8 cellular contexts compared by ENCODE assay signal in the genomic region with DNA sequence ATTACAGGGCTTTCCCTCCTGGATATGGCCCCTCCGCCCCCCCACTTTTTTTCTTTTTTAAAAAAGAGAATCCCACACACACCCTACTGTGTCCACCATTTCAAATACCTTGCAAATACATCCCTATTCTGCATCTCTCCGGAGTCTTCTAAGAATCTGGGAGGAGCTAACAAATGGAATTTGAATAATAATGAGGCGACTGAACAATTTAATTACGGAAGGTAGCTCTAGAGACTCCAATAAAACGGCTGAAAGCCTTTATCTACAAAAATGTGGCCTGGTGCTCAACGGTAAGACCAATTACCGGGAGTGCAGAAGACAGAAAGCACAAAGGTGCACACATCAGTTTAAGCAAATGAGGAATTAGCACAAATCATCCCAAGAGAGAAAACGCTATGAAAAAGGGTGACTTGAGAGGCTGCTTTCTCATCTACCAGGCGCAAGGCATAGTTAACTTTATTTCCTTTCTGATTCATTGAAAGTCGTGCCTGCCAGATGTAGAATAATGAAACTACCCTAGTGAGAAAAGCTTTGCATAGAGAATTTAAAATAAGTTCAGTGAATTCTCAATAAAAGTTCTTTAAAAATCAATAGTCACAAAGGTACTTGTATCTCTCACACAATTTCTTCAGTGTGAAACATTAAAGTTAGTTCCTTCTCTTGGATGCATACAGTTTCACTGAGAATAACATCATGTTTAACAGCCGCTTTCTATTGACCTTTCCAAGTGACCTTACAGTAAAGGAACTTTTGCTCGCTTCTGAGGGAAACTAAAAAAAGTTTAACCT. TPM values are rescaled to one million over a fixed set of nuclear protein-coding genes. Genes with fewer than 3 reads are reported as not detected.
A peak's percentile ranks its signal among the peaks of the same experiment; 100 is the strongest.
DNase-seq lines count a peak whose midpoint lies in the region; ATAC-seq and TF ChIP-seq lines count a peak whose summit lies in the region.

No MANE protein-coding gene starts in this region.

- peaks cover 9% of the 10 kb centered on the region for H3K27me3 Mint-ChIP-seq in Caco-2 (ENCODE audit: insufficient read depth, unreplicated experiment)
- H3K27me3 Mint-ChIP-seq in brain, result peaks cover 12% of the 10 kb centered on the region
- peaks cover 17 to 31% of the 10 kb centered on the region in 2 donors for H3K27me3 Mint-ChIP-seq in natural killer cell treated with Interleukin-12 subunit alpha and Interleukin-12 subunit beta and Interleukin-15 and Interleukin-18, amount 100 ng/mL, for 72 hours

- intact Hi-C loops in Caco-2 (cut with micrococcal nuclease; ENCODE audit: unreplicated experiment), result loop anchor here (5.0 kb wide), 1 partner anchor 33 kb away; no protein-coding TSS in a partner anchor

- H3K4me1 ChIP-seq in Caco-2, result no peaks in the 10 kb centered on the region

- ATAC-seq in natural killer cell treated with Interleukin-12 subunit alpha and Interleukin-12 subunit beta and Interleukin-15 and Interleukin-18, amount 100 ng/mL, for 72 hours, result no peak

- POLR2A ChIA-PET in Caco-2 (lab: Charles Lee), result no interaction called here

- no peak for TF ChIP-seq CTCF in Caco-2 (IDR thresholded peaks at IDR 0.05; ENCODE audit: insufficient read depth in 1 of 2, low read depth in 1 of 2, low read length in 1 of 2, severe bottlenecking in 1 of 2, unreplicated experiment in 1 of 2)
- no peak for TF ChIP-seq CTCF in brain (conservative IDR thresholded peaks at IDR 0.05)

- H3K9me3 Mint-ChIP-seq in Caco-2 (ENCODE audit: unreplicated experiment), result no peaks in the 10 kb centered on the region
- peaks cover 0 to 1% (median 0%) of the 10 kb centered on the region in 5 experiments for H3K9me3 Mint-ChIP-seq in brain
- no peaks in the 10 kb centered on the region for H3K9me3 Mint-ChIP-seq in natural killer cell treated with Interleukin-12 subunit alpha and Interleukin-12 subunit beta and Interleukin-15 and Interleukin-18, amount 100 ng/mL, for 72 hours

- CTCF ChIA-PET in Caco-2 (lab: Charles Lee), result no interaction called here

- DNase-seq in Caco-2 (no peak), AG20443 (ENCODE audit: low spot score) (no peak), SK-N-DZ (ENCODE audit: low spot score) (no peak), LoVo (ENCODE audit: low spot score) (no peak), NCI-H2081 treated with DMSO at 0.1 percent for 48 hours (lab: John Stamatoyannopoulos, UW) (no peak)
- no peak for DNase-seq in Jurkat, Clone E6-1 (ENCODE audit: low read depth, low spot score)
- DNase-seq in natural killer cell treated with Interleukin-12 subunit alpha and Interleukin-12 subunit beta and Interleukin-15 and Interleukin-18, amount 100 ng/mL, for 72 hours (ENCODE audit: low spot score), result no peak

- BruUV-seq in Caco-2 (replicated peaks; lab: Mats Ljungman, UMichigan), result TSS peak; percentile 23

- H3K36me3 Mint-ChIP-seq in Caco-2 (ENCODE audit: insufficient read depth, unreplicated experiment), result no peaks in the 10 kb centered on the region
- no peaks in the 10 kb centered on the region for H3K36me3 Mint-ChIP-seq in brain
- H3K36me3 Mint-ChIP-seq in natural killer cell treated with Interleukin-12 subunit alpha and Interleukin-12 subunit beta and Interleukin-15 and Interleukin-18, amount 100 ng/mL, for 72 hours, result no peaks in the 10 kb centered on the region

- H3K27ac Mint-ChIP-seq in Caco-2 (ENCODE audit: unreplicated experiment) (no peak overlapping the region), brain (peak overlapping the region; percentile 87 to 94 (median 91))
- H3K27ac Mint-ChIP-seq in natural killer cell treated with Interleukin-12 subunit alpha and Interleukin-12 subunit beta and Interleukin-15 and Interleukin-18, amount 100 ng/mL, for 72 hours, result no peak overlapping the region

- H3K4me1 Mint-ChIP-seq in Caco-2 (ENCODE audit: low read depth, unreplicated experiment), result no peaks in the 10 kb centered on the region
- H3K4me1 Mint-ChIP-seq in brain, result peaks cover 84% of the 10 kb centered on the region
- H3K4me1 Mint-ChIP-seq in natural killer cell treated with Interleukin-12 subunit alpha and Interleukin-12 subunit beta and Interleukin-15 and Interleukin-18, amount 100 ng/mL, for 72 hours (ENCODE audit: low read depth in 2 of 2), result peaks cover 7 to 11% of the 10 kb centered on the region in 2 donors

- H3K4me3 ChIP-seq in Caco-2 (ENCODE audit: low read depth, low read length), result no peak overlapping the region
- peak overlapping the region; percentile 74 for H3K4me3 ChIP-seq in Jurkat, Clone E6-1 (ENCODE audit: low read length)

- H3K9me3 ChIP-seq in Caco-2, result no peaks in the 10 kb centered on the region

- H3K36me3 ChIP-seq in Caco-2 (ENCODE audit: control insufficient read depth, insufficient read depth, low read length), result no peaks in the 10 kb centered on the region

- H3K27me3 ChIP-seq in Caco-2 (replicated peaks; ENCODE audit: control insufficient read depth, insufficient read depth, low read length), result no peaks in the 10 kb centered on the region

- H3K4me3 Mint-ChIP-seq in Caco-2 (ENCODE audit: unreplicated experiment) (peak overlapping the region; percentile 86), brain (peak overlapping the region; percentile 93 to 98 (median 94))
- peak overlapping the region; percentile 76 for H3K4me3 Mint-ChIP-seq in natural killer cell treated with Interleukin-12 subunit alpha and Interleukin-12 subunit beta and Interleukin-15 and Interleukin-18, amount 100 ng/mL, for 72 hours

RNA-seq across cellular contexts. Expression of gene RRAGD, which starts 1.6 kb away (rescaled TPM):
- 5.9 and 8.0 TPM in 2 replicates for total RNA-seq in Caco-2 (2022)
- polyA plus RNA-seq in Jurkat, Clone E6-1 (2012; ENCODE audit: insufficient read depth, insufficient read length), result 21.2 TPM
- 38.8 TPM for polyA plus RNA-seq in brain (ENCODE audit: insufficient read depth, low read depth, low replicate concordance)
- total RNA-seq in natural killer cell treated with Interleukin-12 subunit alpha and Interleukin-12 subunit beta and Interleukin-15 and Interleukin-18, amount 100 ng/mL, for 72 hours, result 1 to 10 TPM in 1 of 2 donors, under 1 TPM in 1; 0.98 to 1.3 TPM
- polyA plus RNA-seq in SK-N-DZ (2014; cell fraction: cytosol; rRNA removed), result 10.1 and 10.3 TPM in 2 replicates
- polyA plus RNA-seq in SK-N-DZ (2014; cell fraction: nucleus; rRNA removed), result 6.4 and 10.4 TPM in 2 replicates

RNA-seq across cellular contexts. Expression of gene ANKRD6, which starts 22.5 kb away (rescaled TPM):
- 20.5 and 25.6 TPM in 2 replicates for total RNA-seq in Caco-2 (2022)
- 2.2 TPM for polyA plus RNA-seq in Jurkat, Clone E6-1 (2012; ENCODE audit: insufficient read depth, insufficient read length)
- polyA plus RNA-seq in brain (ENCODE audit: insufficient read depth, low read depth, low replicate concordance), result 33.9 TPM
- 1 to 10 TPM; 1.6 to 3.2 TPM for total RNA-seq in natural killer cell treated with Interleukin-12 subunit alpha and Interleukin-12 subunit beta and Interleukin-15 and Interleukin-18, amount 100 ng/mL, for 72 hours
- 2.1 and 2.3 TPM in 2 replicates for polyA plus RNA-seq in SK-N-DZ (2014; cell fraction: cytosol; rRNA removed)
- polyA plus RNA-seq in SK-N-DZ (2014; cell fraction: nucleus; rRNA removed), result 3.3 and 5.8 TPM in 2 replicates

RNA-seq across cellular contexts. Expression of gene UBE2J1, which starts 57.9 kb away (rescaled TPM):
- total RNA-seq in Caco-2 (2022), result 23.1 and 23.5 TPM in 2 replicates
- 31.6 TPM for polyA plus RNA-seq in Jurkat, Clone E6-1 (2012; ENCODE audit: insufficient read depth, insufficient read length)
- 29.1 TPM for polyA plus RNA-seq in brain (ENCODE audit: insufficient read depth, low read depth, low replicate concordance)
- total RNA-seq in natural killer cell treated with Interleukin-12 subunit alpha and Interleukin-12 subunit beta and Interleukin-15 and Interleukin-18, amount 100 ng/mL, for 72 hours, result 10 to 100 TPM; 31.1 to 35.0 TPM
- 22.8 and 23.8 TPM in 2 replicates for polyA plus RNA-seq in SK-N-DZ (2014; cell fraction: cytosol; rRNA removed)
- polyA plus RNA-seq in SK-N-DZ (2014; cell fraction: nucleus; rRNA removed), result 10.8 and 11.4 TPM in 2 replicates

Comparison
In these comparisons a context has a peak if more than half of its experiments do, and no peak if none do; other contexts are left out.
1. H3K27ac Mint-ChIP-seq: peak in brain (5 of 5); none in Caco-2 (single experiment) and natural killer cell treated with Interleukin-12 subunit alpha and Interleukin-12 subunit beta and Interleukin-15 and Interleukin-18, amount 100 ng/mL, for 72 hours (0 of 2).
2. Peak in every context shown above with its lines, with median percentiles within 50 percentile points of each other: H3K4me3 Mint-ChIP-seq.